26 cellular contexts compared by ENCODE assay signal in genomic region chr20:35000311-35000921, GRCh38. TPM values are rescaled to one million over a fixed set of nuclear protein-coding genes. Genes with fewer than 3 reads are reported as not detected.
A peak's percentile ranks its signal among the peaks of the same experiment; 100 is the strongest.
DNase-seq lines count a peak whose midpoint lies in the region; ATAC-seq and TF ChIP-seq lines count a peak whose summit lies in the region.
"Had no signal": no experiment of that assay in that cellular context is flagged by ENCODE, and none has a peak within 500 bp of the region (broad histone marks: within the 10 kb centered on the region; RNA-seq: fewer than 3 reads in every experiment).

No MANE protein-coding gene starts in this region.

- peaks cover 0 to 16% (median 0%) of the 10 kb centered on the region in 12 donors for H3K4me1 ChIP-seq in heart left ventricle
- H3K4me1 ChIP-seq: SJSA1 had no signal

- DNase-seq in NCI-H1436 (lab: John Stamatoyannopoulos, UW) (peak; percentile 70), NCI-H1436 treated with DMSO at 0.1 percent for 48 hours (lab: John Stamatoyannopoulos, UW) (no peak), heart left ventricle (peak in 3 of 5 donors; percentile 24 to 61 (median 24)), cardiac septum (ENCODE audit: low spot score) (no peak), dorsolateral prefrontal cortex (no peak), NCI-H2227 (lab: John Stamatoyannopoulos, UW; ENCODE audit: unreplicated experiment) (no peak)
- DNase-seq in stimulated activated effector memory CD8-positive, alpha-beta T cell treated with anti-CD3 and anti-CD28 coated beads, Interleukin-12 subunit alpha, Interleukin-12 subunit beta, amount 100 ng/mL, for 72 hours (ENCODE audit: low spot score in 2 of 2) = no peak
- DNase-seq: activated CD8-positive, alpha-beta memory T cell treated with anti-CD3 and anti-CD28 coated beads for 24 hours; activated T-cell treated with anti-CD3 and anti-CD28 coated beads, Interleukin-2, amount 50 U/mL, for 1 hour; aorta; CD4-positive, alpha-beta T cell; central memory CD4-positive, alpha-beta T cell; dermis blood vessel endothelial cell; DMS 273 treated with DMSO at 0.1 percent for 48 hours; glutamatergic neuron; KG1; mesenchymal stem cell; NCI-H1694; NCI-H446; occipital lobe; Peyer's patch; T-cell had no signal

- TF ChIP-seq CTCF in heart left ventricle (IDR thresholded peaks at IDR 0.05) = no peak
- no peak for TF ChIP-seq CTCF in dorsolateral prefrontal cortex (IDR thresholded peaks at IDR 0.05 in 54 of 56, conservative IDR thresholded peaks at IDR 0.05 in 2 of 56; ENCODE audit: low read depth in 1 of 56, partially characterized antibody in 56 of 56)

- no peak for TF ChIP-seq POLR2A in heart left ventricle (IDR thresholded peaks at IDR 0.05)

- intact Hi-C loops in heart left ventricle (cut with DNase I) = no loop called here
- intact Hi-C loops in cardiac septum (cut with DNase I) = no loop called here
- intact Hi-C loops in dorsolateral prefrontal cortex (cut with DNase I) = no loop called here

- no peaks in the 10 kb centered on the region for H3K9me3 ChIP-seq in heart left ventricle
- H3K9me3 ChIP-seq: Peyer's patch, SJSA1 had no signal

- H3K27me3 ChIP-seq in heart left ventricle (no peaks in the 10 kb centered on the region), dorsolateral prefrontal cortex (no peaks in the 10 kb centered on the region)
- H3K27me3 ChIP-seq: Peyer's patch, SJSA1 had no signal

- peaks cover 2 to 100% (median 100%) of the 10 kb centered on the region in 9 donors for H3K36me3 ChIP-seq in heart left ventricle

- H3K4me3 ChIP-seq in heart left ventricle (no peak overlapping the region), dorsolateral prefrontal cortex (no peak overlapping the region)
- H3K4me3 ChIP-seq: Peyer's patch, SJSA1, skin epidermis had no signal

- H3K27ac ChIP-seq in heart left ventricle (no peak overlapping the region), dorsolateral prefrontal cortex (peak overlapping the region in 43 of 59 donors; percentile 3 to 91 (median 48))
- H3K27ac ChIP-seq: 22Rv1, Peyer's patch, SJSA1, skin epidermis had no signal

- no peaks in the 10 kb centered on the region for H3K9me3 Mint-ChIP-seq in stimulated activated effector memory CD8-positive, alpha-beta T cell treated with anti-CD3 and anti-CD28 coated beads, Interleukin-12 subunit alpha, Interleukin-12 subunit beta, amount 100 ng/mL, for 72 hours
- H3K9me3 Mint-ChIP-seq: CD4-positive, alpha-beta T cell; T-cell had no signal

- H3K4me1 Mint-ChIP-seq in stimulated activated effector memory CD8-positive, alpha-beta T cell treated with anti-CD3 and anti-CD28 coated beads, Interleukin-12 subunit alpha, Interleukin-12 subunit beta, amount 100 ng/mL, for 72 hours = peaks cover 24% of the 10 kb centered on the region

- ATAC-seq in heart left ventricle = no peak
- ATAC-seq in stimulated activated effector memory CD8-positive, alpha-beta T cell treated with anti-CD3 and anti-CD28 coated beads, Interleukin-12 subunit alpha, Interleukin-12 subunit beta, amount 100 ng/mL, for 72 hours = no peak
- ATAC-seq in HG03442 (IDR thresholded peaks at IDR 0.05; ENCODE audit: unreplicated experiment) = no peak
- ATAC-seq: T-cell had no signal

- peak overlapping the region; percentile 76 for H3K27ac Mint-ChIP-seq in stimulated activated effector memory CD8-positive, alpha-beta T cell treated with anti-CD3 and anti-CD28 coated beads, Interleukin-12 subunit alpha, Interleukin-12 subunit beta, amount 100 ng/mL, for 72 hours
- H3K27ac Mint-ChIP-seq: CD4-positive, alpha-beta T cell; T-cell had no signal

- H3K36me3 Mint-ChIP-seq in stimulated activated effector memory CD8-positive, alpha-beta T cell treated with anti-CD3 and anti-CD28 coated beads, Interleukin-12 subunit alpha, Interleukin-12 subunit beta, amount 100 ng/mL, for 72 hours = peaks cover 51% of the 10 kb centered on the region

- WGBS in heart left ventricle, 4 donors = 86 to 90% (median 89%) methylated on average over 9 to 28 of the region's 28 CpGs

- no peak overlapping the region for H3K4me3 Mint-ChIP-seq in stimulated activated effector memory CD8-positive, alpha-beta T cell treated with anti-CD3 and anti-CD28 coated beads, Interleukin-12 subunit alpha, Interleukin-12 subunit beta, amount 100 ng/mL, for 72 hours
- H3K4me3 Mint-ChIP-seq: CD4-positive, alpha-beta T cell; T-cell had no signal

RNA-seq across cellular contexts. Expression of gene MYH7B, which starts 44.7 kb away (rescaled TPM):
- total RNA-seq in heart left ventricle = 100 to 1,000 TPM in 7 of 9 donors, 10 to 100 TPM in 2; 50.7 to 306 (median 144) TPM
- 100 to 1,000 TPM in 1 of 2 donors, 10 to 100 TPM in 1; 12.8 to 448 TPM for polyA plus RNA-seq in heart left ventricle
- total RNA-seq in cardiac septum = 238 TPM
- total RNA-seq in dorsolateral prefrontal cortex = 10 to 100 TPM in 118 of 120 experiments, 1 to 10 TPM in 2; 8.0 to 38.2 (median 21.1) TPM
- total RNA-seq: SJSA1 had no signal

RNA-seq across cellular contexts. Expression of gene GSS, which starts 44.8 kb away (rescaled TPM):
- total RNA-seq in heart left ventricle (10 to 100 TPM; 17.8 to 38.1 (median 26.8) TPM), cardiac septum (27.5 TPM), dorsolateral prefrontal cortex (10 to 100 TPM; 16.3 to 49.2 (median 35.7) TPM)
- 10 to 100 TPM; 32.3 to 38.7 TPM for polyA plus RNA-seq in heart left ventricle

Comparison
In these comparisons a context has a peak if more than half of its experiments do, and no peak if none do; other contexts are left out.
1. DNase-seq: peak in NCI-H1436 (single experiment) and heart left ventricle (3 of 5); none in NCI-H1436 treated with DMSO at 0.1 percent for 48 hours (single experiment), cardiac septum (single experiment), dorsolateral prefrontal cortex (0 of 10), stimulated activated effector memory CD8-positive, alpha-beta T cell treated with anti-CD3 and anti-CD28 coated beads, Interleukin-12 subunit alpha, Interleukin-12 subunit beta, amount 100 ng/mL, for 72 hours (0 of 2) and NCI-H2227 (single experiment).
2. H3K27ac ChIP-seq: peak in dorsolateral prefrontal cortex (43 of 59); none in heart left ventricle (0 of 12).